Comparison of ENCODE assay signal across 16 cellular contexts in genomic region chr11:64720640-64721358, GRCh38. TPM values are rescaled to one million over a fixed set of nuclear protein-coding genes. Genes with fewer than 3 reads are reported as not detected.
"Had no signal": no experiment of that assay in that cellular context is flagged by ENCODE, and none has a peak within 500 bp of the region (broad histone marks: within the 10 kb centered on the region; RNA-seq: fewer than 3 reads in every experiment).

No MANE protein-coding gene starts in this region.

- H3K36me3 Mint-ChIP-seq: activated CD8-positive, alpha-beta memory T cell treated with anti-CD3 and anti-CD28 coated beads, Interleukin-2, amount 10 ng/mL, durations not matched to agents 7 days and 5 days; stimulated activated memory B cell treated with anti-CD40 and anti-IgM and Interleukin-4, amounts not matched to agents 10 μg/mL and 1 μg/mL and 100 μg/mL, for 72 hours had no signal

- H3K9me3 Mint-ChIP-seq: activated naive CD8-positive, alpha-beta T cell treated with anti-CD3 and anti-CD28 coated beads, Interleukin-2, amount 10 ng/mL, durations not matched to agents 7 days and 5 days; stimulated activated memory B cell treated with anti-CD40 and anti-IgM and Interleukin-4, amounts not matched to agents 10 μg/mL and 1 μg/mL and 100 μg/mL, for 72 hours had no signal

- H3K27ac Mint-ChIP-seq: activated CD8-positive, alpha-beta memory T cell treated with anti-CD3 and anti-CD28 coated beads, Interleukin-2, amount 10 ng/mL, durations not matched to agents 7 days and 5 days; activated naive CD8-positive, alpha-beta T cell treated with anti-CD3 and anti-CD28 coated beads, Interleukin-2, amount 10 ng/mL, durations not matched to agents 7 days and 5 days; progenitor cell of endocrine pancreas; stimulated activated memory B cell treated with anti-CD40 and anti-IgM and Interleukin-4, amounts not matched to agents 10 μg/mL and 1 μg/mL and 100 μg/mL, for 72 hours had no signal

- ATAC-seq: activated CD8-positive, alpha-beta memory T cell treated with anti-CD3 and anti-CD28 coated beads, Interleukin-2, amount 10 ng/mL, durations not matched to agents 7 days and 5 days; right cardiac atrium; stimulated activated memory B cell treated with anti-CD40 and anti-IgM and Interleukin-4, amounts not matched to agents 10 μg/mL and 1 μg/mL and 100 μg/mL, for 72 hours had no signal

- DNase-seq: activated CD4-positive, alpha-beta T cell treated with anti-CD3 and anti-CD28 coated beads, Interleukin-2, amount 50 U/mL, for 48 hours; activated CD4-positive, CD25-positive, alpha-beta regulatory T cell; activated CD8-positive, alpha-beta memory T cell treated with anti-CD3 and anti-CD28 coated beads, Interleukin-2, amount 10 ng/mL, durations not matched to agents 7 days and 5 days; activated gamma-delta T cell; activated naive CD8-positive, alpha-beta T cell treated with anti-CD3 and anti-CD28 coated beads, Interleukin-2, amount 10 ng/mL, durations not matched to agents 7 days and 5 days; activated T-cell treated with anti-CD3 and anti-CD28 coated beads, Interleukin-2, amount 50 U/mL, for 48 hours; colonic mucosa; effector memory CD4-positive, alpha-beta T cell; hippocampal formation; kidney glomerular epithelial cell; stimulated activated CD4-positive, alpha-beta T cell treated with anti-CD3 and anti-CD28 coated beads, Interleukin-1b, Interleukin-23, amount 100 ng/mL, for 48 hours; tibial artery had no signal

- H3K4me3 Mint-ChIP-seq: activated CD8-positive, alpha-beta memory T cell treated with anti-CD3 and anti-CD28 coated beads, Interleukin-2, amount 10 ng/mL, durations not matched to agents 7 days and 5 days; activated naive CD8-positive, alpha-beta T cell treated with anti-CD3 and anti-CD28 coated beads, Interleukin-2, amount 10 ng/mL, durations not matched to agents 7 days and 5 days; stimulated activated memory B cell treated with anti-CD40 and anti-IgM and Interleukin-4, amounts not matched to agents 10 μg/mL and 1 μg/mL and 100 μg/mL, for 72 hours had no signal

RNA-seq across cellular contexts. Expression of gene NRXN2, which starts 2.2 kb away (rescaled TPM):
- total RNA-seq: epithelial cell of proximal tubule had no signal

RNA-seq across cellular contexts. Expression of gene RASGRP2, which starts 23.1 kb away (rescaled TPM):
- total RNA-seq: epithelial cell of proximal tubule had no signal

RNA-seq across cellular contexts. Expression of gene PYGM, which starts 39.0 kb away (rescaled TPM):
- total RNA-seq: epithelial cell of proximal tubule had no signal
